In genomic region chr12:121933522-121934317, GRCh38 we compare ENCODE assay signal across 12 cellular contexts. TPM values are rescaled to one million over a fixed set of nuclear protein-coding genes. Genes with fewer than 3 reads are reported as not detected.
A peak's percentile ranks its signal among the peaks of the same experiment; 100 is the strongest.
DNase-seq lines count a peak whose midpoint lies in the region; ATAC-seq and TF ChIP-seq lines count a peak whose summit lies in the region.
"Had no signal": no experiment of that assay in that cellular context is flagged by ENCODE, and none has a peak within 500 bp of the region (broad histone marks: within the 10 kb centered on the region; RNA-seq: fewer than 3 reads in every experiment).

No MANE protein-coding gene starts in this region.

- H3K4me1 ChIP-seq in HUES6 (ENCODE audit: control insufficient read depth, insufficient read depth, low read length) (peaks cover 24% of the 10 kb centered on the region), sigmoid colon (no peaks in the 10 kb centered on the region), stomach (no peaks in the 10 kb centered on the region)
- H3K4me1 ChIP-seq: uterus had no signal

- H3K27me3 ChIP-seq in AG04450 (ENCODE audit: control insufficient read depth, insufficient read depth, low read length) (no peaks in the 10 kb centered on the region), HUES6 (ENCODE audit: control insufficient read depth, insufficient read depth, low read length) (no peaks in the 10 kb centered on the region), WERI-Rb-1 (ENCODE audit: insufficient read depth, low read depth, severe bottlenecking) (no peaks in the 10 kb centered on the region), sigmoid colon (no peaks in the 10 kb centered on the region), stomach (no peaks in the 10 kb centered on the region)
- H3K27me3 ChIP-seq: uterus had no signal

- ATAC-seq in GM21515 (IDR thresholded peaks at IDR 0.05; ENCODE audit: unreplicated experiment), result no peak

- CTCF ChIA-PET in AG04450 (lab: Charles Lee), result interaction anchor here (0.9 kb wide), 1 partner anchor 13 kb away, joined by 3 read pairs; no protein-coding TSS in a partner anchor

- 0 out of 2 replicates have a peak, but pooled peaks have one; percentile 17 for TF ChIP-seq CTCF in AG04450 (IDR thresholded peaks at IDR 0.05; ENCODE audit: low read depth, low read length)
- TF ChIP-seq CTCF in WERI-Rb-1 (IDR thresholded peaks at IDR 0.05; ENCODE audit: low read depth, low read length), result peak; percentile 18; the same call in 1 of the 2 replicates
- TF ChIP-seq CTCF in sigmoid colon (IDR thresholded peaks at IDR 0.05), result no peak
- TF ChIP-seq CTCF in stomach (IDR thresholded peaks at IDR 0.05), result no peak

- H3K27ac ChIP-seq in AG04450 (ENCODE audit: low read depth, low read length) (no peak overlapping the region), HUES6 (ENCODE audit: low read depth, low read length) (peak overlapping the region; percentile 2; the same call in 1 of the 2 replicates), WERI-Rb-1 (no peak overlapping the region), sigmoid colon (no peak overlapping the region), stomach (no peak overlapping the region)
- H3K27ac ChIP-seq: uterus had no signal

- peaks cover 5% of the 10 kb centered on the region; the same call in 1 of the 2 replicates for H3K9me3 ChIP-seq in AG04450 (ENCODE audit: control insufficient read depth, insufficient read depth, low read length)
- H3K9me3 ChIP-seq in HUES6 (ENCODE audit: control insufficient read depth, insufficient read depth, low read depth, low read length), result peaks cover 9% of the 10 kb centered on the region
- H3K9me3 ChIP-seq in WERI-Rb-1 (ENCODE audit: severe bottlenecking), result peaks cover 2% of the 10 kb centered on the region
- H3K9me3 ChIP-seq in sigmoid colon, result no peaks in the 10 kb centered on the region
- no peaks in the 10 kb centered on the region for H3K9me3 ChIP-seq in stomach
- H3K9me3 ChIP-seq: uterus had no signal

- H3K4me3 ChIP-seq in AG04450 (ENCODE audit: low read depth, low read length) (no peak overlapping the region), HUES6 (ENCODE audit: low read depth, low read length) (no peak overlapping the region), WERI-Rb-1 (ENCODE audit: low read depth, low read length) (no peak overlapping the region), sigmoid colon (no peak overlapping the region), stomach (no peak overlapping the region)
- H3K4me3 ChIP-seq: uterus had no signal

- TF ChIP-seq EP300 in sigmoid colon (IDR thresholded peaks at IDR 0.05) (no peak), stomach (IDR thresholded peaks at IDR 0.05) (no peak)

- POLR2A ChIA-PET in AG04450 (lab: Yijun Ruan, JAX), result interaction anchor here (0.7 kb wide), 1 partner anchor 25 kb away, joined by 3 read pairs; no protein-coding TSS in a partner anchor

- WGBS in sigmoid colon, 2 donors, result 91 to 93% methylated on average over 17 of the region's 17 CpGs
- WGBS in stomach, 5 donors, result 86 to 91% (median 87%) methylated on average over 17 of the region's 17 CpGs

- H3K36me3 ChIP-seq in HUES6 (ENCODE audit: control insufficient read depth, insufficient read depth, low read length) (peaks cover 5% of the 10 kb centered on the region; the same call in 1 of the 2 replicates), WERI-Rb-1 (no peaks in the 10 kb centered on the region), sigmoid colon (no peaks in the 10 kb centered on the region), stomach (peaks cover 0 to 15% (median 3%) of the 10 kb centered on the region in 4 donors)
- H3K36me3 ChIP-seq: uterus had no signal

- DNase-seq in AG04450 (ENCODE audit: low read depth, low spot score) (no peak), WERI-Rb-1 (peak; percentile 26), iPS-NIHi11 (ENCODE audit: low spot score) (peak; percentile 74), NCI-H524 treated with DMSO at 0.1 percent for 48 hours (lab: John Stamatoyannopoulos, UW) (no peak), sigmoid colon (no peak), stomach (no peak)
- DNase-seq: activated B cell treated with CpG ODN at 0.5 μM for 24 hours; kidney glomerular epithelial cell; stimulated activated CD8-positive, alpha-beta memory T cell treated with anti-CD3 and anti-CD28 coated beads, Interleukin-4, amount 100 ng/mL, for 48 hours; uterus had no signal

- peak overlapping the region; percentile 41 for H3K9ac ChIP-seq in HUES6 (ENCODE audit: low read length)

- intact Hi-C loops in sigmoid colon (cut with DNase I) (no loop called here), stomach (cut with DNase I; ENCODE audit: low total_unique reads) (no loop called here)

- TF ChIP-seq POLR2A in sigmoid colon (IDR thresholded peaks at IDR 0.05) (no peak), stomach (IDR thresholded peaks at IDR 0.05) (no peak)

RNA-seq across cellular contexts. Expression of gene CFAP251, which starts 15.3 kb away (rescaled TPM):
- polyA plus RNA-seq in AG04450 (2011; rRNA removed) (16.0 and 16.1 TPM in 2 replicates), sigmoid colon (1 to 10 TPM in 1 of 3 donors, under 1 TPM in 1, not detected in 1; 0.98 to 1.2 TPM), stomach (1 to 10 TPM in 1 of 3 donors, under 1 TPM in 1, not detected in 1; 0.85 to 1.2 TPM)
- polyA minus RNA-seq in AG04450 (2011; rRNA and poly(A)+ RNA removed), result 10.9 and 15.1 TPM in 2 replicates
- total RNA-seq in sigmoid colon (1 to 10 TPM in 3 of 4 donors, under 1 TPM in 1; 0.68 to 3.0 (median 1.2) TPM), stomach (1 to 10 TPM in 3 of 5 donors, under 1 TPM in 1, not detected in 1; 0.29 to 2.8 (median 1.2) TPM)

RNA-seq across cellular contexts. Expression of gene PSMD9, which starts 45.1 kb away (rescaled TPM):
- polyA plus RNA-seq in AG04450 (2011; rRNA removed) (57.7 and 76.1 TPM in 2 replicates), sigmoid colon (100 to 1,000 TPM in 2 of 3 donors, 10 to 100 TPM in 1; 92.9 to 108 (median 102) TPM), stomach (10 to 100 TPM; 44.1 to 97.3 (median 85.5) TPM)
- 36.9 and 44.4 TPM in 2 replicates for polyA minus RNA-seq in AG04450 (2011; rRNA and poly(A)+ RNA removed)
- total RNA-seq in sigmoid colon (10 to 100 TPM; 28.5 to 91.4 (median 39.1) TPM), stomach (10 to 100 TPM in 3 of 5 donors, 1 to 10 TPM in 2; 2.9 to 38.8 (median 14.0) TPM)

Comparison
In these comparisons a context has a peak if more than half of its experiments do, and no peak if none do; other contexts are left out.
1. DNase-seq: peak in WERI-Rb-1 (single experiment) and iPS-NIHi11 (single experiment); none in AG04450 (single experiment), NCI-H524 treated with DMSO at 0.1 percent for 48 hours (single experiment), sigmoid colon (single experiment) and stomach (single experiment).
2. CTCF ChIP-seq: peak in AG04450 (single experiment) and WERI-Rb-1 (single experiment); none in sigmoid colon (0 of 4) and stomach (0 of 7).